ENCODE assay signal across 25 cellular contexts in genomic region chr2:114426111-114426510, GRCh38.
"Had no signal": no experiment of that assay in that cellular context is flagged by ENCODE, and none has a peak within 500 bp of the region (broad histone marks: within the 10 kb centered on the region; RNA-seq: fewer than 3 reads in every experiment).

No MANE protein-coding gene starts in this region.

- DNase-seq: activated CD4-positive, alpha-beta memory T cell treated with anti-CD3 and anti-CD28 coated beads, Interleukin-2, amount 10 ng/mL, durations not matched to agents 7 days and 5 days; activated CD4-positive, alpha-beta T cell treated with anti-CD3 and anti-CD28 coated beads, Interleukin-2, amount 10 ng/mL, durations not matched to agents 24 days and 14 days; activated effector memory CD4-positive, alpha-beta T cell treated with anti-CD3 and anti-CD28 coated beads, Interleukin-2, amount 50 U/mL, for 16 hours; activated naive CD4-positive, alpha-beta T cell treated with anti-CD3 and anti-CD28 coated beads, Interleukin-2, amount 10 ng/mL, durations not matched to agents 7 days and 5 days; activated naive CD8-positive, alpha-beta T cell treated with anti-CD3 and anti-CD28 coated beads, Interleukin-2, amount 50 U/mL, for 24 hours; activated T-cell treated with anti-CD3 and anti-CD28 coated beads, Interleukin-2, amount 50 U/mL, for 72 hours; cerebellar nuclear complex; cortex of kidney; endodermal cell; esophagus squamous epithelium; gastrocnemius medialis; heart left ventricle; islet precursor cell; left cardiac atrium; mesenchymal stem cell; mucosa of descending colon; nephron progenitor cell; sigmoid colon; stimulated activated CD4-positive, alpha-beta T cell treated with anti-CD3 and anti-CD28 coated beads, Interleukin-15, amount 100 ng/mL, for 24 hours; stimulated activated CD4-positive, alpha-beta T cell treated with anti-CD3 and anti-CD28 coated beads, Interleukin-2, amount 100 ng/mL, for 48 hours; stimulated activated CD8-positive, alpha-beta memory T cell treated with anti-CD3 and anti-CD28 coated beads, Interleukin-4, amount 100 ng/mL, for 48 hours; stimulated activated naive B cell treated with anti-CD40 and anti-IgM and Interleukin-4, amounts not matched to agents 10 μg/mL and 1 μg/mL and 100 μg/mL, for 72 hours; T-cell; upper lobe of right lung had no signal

- ATAC-seq: activated CD4-positive, CD25-positive, alpha-beta regulatory T cell treated with anti-CD3 and anti-CD28 coated beads, Interleukin-2, amount 50 U/mL, for 24 hours; activated naive CD8-positive, alpha-beta T cell treated with anti-CD3 and anti-CD28 coated beads, Interleukin-2, amount 50 U/mL, for 24 hours; activated T-cell treated with anti-CD3 and anti-CD28 coated beads, Interleukin-2, amount 50 U/mL, for 72 hours; gastrocnemius medialis; heart left ventricle; mucosa of descending colon; stimulated activated naive B cell treated with anti-CD40 and anti-IgM and Interleukin-4, amounts not matched to agents 10 μg/mL and 1 μg/mL and 100 μg/mL, for 72 hours; T-cell; upper lobe of right lung had no signal
